Comparison of ENCODE assay signal across 25 cellular contexts in the genomic region with DNA sequence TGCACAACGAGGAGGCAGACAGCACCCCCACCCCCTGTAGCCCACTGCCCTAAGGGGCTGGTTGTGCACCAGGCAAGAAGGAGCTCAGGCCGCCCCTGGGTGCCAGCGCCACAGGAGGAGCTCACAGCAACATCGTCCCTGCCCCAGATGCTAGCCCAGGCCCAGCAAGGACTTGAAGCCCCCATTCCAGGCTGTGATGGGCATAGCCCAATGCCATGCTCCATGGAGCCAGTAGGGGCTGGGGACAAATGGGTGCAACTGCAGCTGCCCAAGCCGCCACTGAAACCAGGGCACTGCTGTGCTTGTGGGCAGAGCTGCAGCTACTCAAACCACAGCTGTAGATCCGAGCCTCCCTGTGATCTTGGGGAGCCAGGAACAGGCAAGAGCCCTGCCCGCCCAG.
"Had no signal": no experiment of that assay in that cellular context is flagged by ENCODE, and none has a peak within 500 bp of the region (broad histone marks: within the 10 kb centered on the region; RNA-seq: fewer than 3 reads in every experiment).

No MANE protein-coding gene starts in this region.

- H3K4me3 Mint-ChIP-seq: dendritic cell treated with granulocyte-macrophage colony-stimulating factor and Interleukin-4, amounts not matched to agents 40 ng/mL and 50 ng/mL, for 4 days; effector memory CD8-positive, alpha-beta T cell; endodermal cell; mesothelial cell of epicardium had no signal

- H3K36me3 ChIP-seq: colonic mucosa, esophagus squamous epithelium, gastrocnemius medialis, heart right ventricle, left ventricle myocardium inferior, lower lobe of right lung had no signal

- H3K9me3 ChIP-seq: colonic mucosa, esophagus squamous epithelium, gastrocnemius medialis, heart right ventricle, left ventricle myocardium inferior, lower lobe of right lung, mucosa of descending colon had no signal

- H3K27me3 Mint-ChIP-seq: dendritic cell treated with granulocyte-macrophage colony-stimulating factor and Interleukin-4, amounts not matched to agents 40 ng/mL and 50 ng/mL, for 4 days; effector memory CD8-positive, alpha-beta T cell had no signal

- H3K4me1 ChIP-seq: colonic mucosa, esophagus squamous epithelium, gastrocnemius medialis, heart right ventricle, left ventricle myocardium inferior, lower lobe of right lung had no signal

- H3K9me3 Mint-ChIP-seq: dendritic cell treated with granulocyte-macrophage colony-stimulating factor and Interleukin-4, amounts not matched to agents 40 ng/mL and 50 ng/mL, for 4 days had no signal

- H3K27ac Mint-ChIP-seq: dendritic cell treated with granulocyte-macrophage colony-stimulating factor and Interleukin-4, amounts not matched to agents 40 ng/mL and 50 ng/mL, for 4 days; effector memory CD8-positive, alpha-beta T cell; endodermal cell; mesothelial cell of epicardium had no signal

- H3K4me1 Mint-ChIP-seq: endodermal cell had no signal

- H3K27me3 ChIP-seq: colonic mucosa, esophagus squamous epithelium, gastrocnemius medialis, heart right ventricle had no signal

- H3K27ac ChIP-seq: colonic mucosa, epithelial cell of prostate, esophagus squamous epithelium, gastrocnemius medialis, heart right ventricle, left ventricle myocardium inferior, lower lobe of right lung had no signal

- H3K4me3 ChIP-seq: colonic mucosa, esophagus squamous epithelium, gastrocnemius medialis, heart right ventricle, left ventricle myocardium inferior, lower lobe of right lung, mucosa of descending colon had no signal

- ATAC-seq: effector memory CD8-positive, alpha-beta T cell; esophagus mucosa; gastrocnemius medialis; left colon; left lobe of liver; lower lobe of right lung; mucosa of descending colon had no signal

- H3K36me3 Mint-ChIP-seq: mesothelial cell of epicardium had no signal

- DNase-seq: colonic mucosa; cortex of kidney; effector CD8-positive, alpha-beta T cell; effector memory CD8-positive, alpha-beta T cell; endodermal cell; erythroblast; esophagus squamous epithelium; foreskin fibroblast; foreskin melanocyte; gastrocnemius medialis; glutamatergic neuron; head of caudate nucleus; heart right ventricle; hippocampal formation; kidney glomerular epithelial cell; left colon; left ventricle myocardium inferior; lower lobe of right lung; mesenchymal stem cell had no signal
